Comparison of ENCODE assay signal across 8 cellular contexts in the genomic region with DNA sequence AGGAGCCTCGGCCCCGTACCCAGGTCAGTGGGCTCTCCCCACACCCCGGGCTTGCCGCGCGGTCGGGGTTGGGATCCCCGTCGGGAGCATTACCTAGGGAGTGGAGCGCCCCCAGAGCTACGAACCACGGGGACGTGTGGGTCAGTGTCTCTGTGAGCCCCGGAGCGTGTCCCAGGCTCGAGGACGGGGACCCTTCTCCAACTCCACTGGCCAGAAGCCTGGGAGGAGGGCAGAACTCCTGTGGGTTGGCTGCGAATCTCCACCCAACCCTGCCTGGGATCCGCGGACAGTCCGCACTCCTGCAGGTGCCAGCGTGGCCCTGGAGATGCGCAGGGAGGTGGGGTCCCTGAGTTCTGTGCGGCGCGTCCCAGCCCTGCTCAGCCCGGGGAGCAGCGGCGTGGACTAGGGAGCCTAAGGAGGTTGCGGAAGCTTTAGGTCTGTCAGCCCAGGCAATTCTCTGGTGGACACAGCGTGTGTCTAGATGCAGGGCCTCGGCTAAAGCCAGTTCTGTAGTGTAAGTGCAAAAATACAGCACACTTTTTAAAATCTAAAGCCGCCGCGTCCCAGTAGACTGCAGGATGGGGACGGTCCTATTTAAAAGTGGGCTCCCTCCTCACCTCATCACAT. TPM values are rescaled to one million over a fixed set of nuclear protein-coding genes. Genes with fewer than 3 reads are reported as not detected.
DNase-seq lines count a peak whose midpoint lies in the region; ATAC-seq and TF ChIP-seq lines count a peak whose summit lies in the region.

No MANE protein-coding gene starts in this region.

- H3K27ac ChIP-seq in 22Rv1 (peak overlapping the region; percentile 72), psoas muscle (peak overlapping the region; percentile 93)

- H3K27ac Mint-ChIP-seq in activated naive CD4-positive, alpha-beta T cell treated with anti-CD3 and anti-CD28 coated beads, Interleukin-2, amount 50 U/mL, for 24 hours = peak overlapping the region; percentile 65

- H3K9me3 ChIP-seq in psoas muscle = no peaks in the 10 kb centered on the region

- H3K27me3 Mint-ChIP-seq in activated naive CD4-positive, alpha-beta T cell treated with anti-CD3 and anti-CD28 coated beads, Interleukin-2, amount 50 U/mL, for 24 hours = no peaks in the 10 kb centered on the region

- 3 to 4% (median 3%) methylated on average over 34 to 36 of the region's 36 CpGs for WGBS in psoas muscle, 3 donors

- peak overlapping the region; percentile 93 for H3K4me3 Mint-ChIP-seq in activated naive CD4-positive, alpha-beta T cell treated with anti-CD3 and anti-CD28 coated beads, Interleukin-2, amount 50 U/mL, for 24 hours

- no peak for TF ChIP-seq CTCF in 22Rv1 (IDR thresholded peaks at IDR 0.05)
- no peak for TF ChIP-seq CTCF in psoas muscle (IDR thresholded peaks at IDR 0.05)

- no peaks in the 10 kb centered on the region for H3K9me3 Mint-ChIP-seq in activated naive CD4-positive, alpha-beta T cell treated with anti-CD3 and anti-CD28 coated beads, Interleukin-2, amount 50 U/mL, for 24 hours

- H3K36me3 ChIP-seq in psoas muscle (ENCODE audit: insufficient read depth in 1 of 2, low read depth in 1 of 2) = no peaks in the 10 kb centered on the region

- H3K4me3 ChIP-seq in psoas muscle = peak overlapping the region; percentile 84

- H3K36me3 Mint-ChIP-seq in activated naive CD4-positive, alpha-beta T cell treated with anti-CD3 and anti-CD28 coated beads, Interleukin-2, amount 50 U/mL, for 24 hours = no peaks in the 10 kb centered on the region

- intact Hi-C loops in left cardiac atrium (cut with DNase I) = loop anchor here in 1 of 2 donors (5.0 kb wide), 2 partner anchors 43 to 63 kb away; no protein-coding TSS in a partner anchor
- intact Hi-C loops in psoas muscle (cut with DNase I) = loop anchor here in 1 of 2 donors (5.0 kb wide), 2 partner anchors 88 to 153 kb away; no protein-coding TSS in a partner anchor

- H3K4me1 ChIP-seq in psoas muscle = peaks cover 31% of the 10 kb centered on the region

- H3K27me3 ChIP-seq in psoas muscle (ENCODE audit: insufficient read depth in 3 of 3, low read length in 2 of 3) = no peaks in the 10 kb centered on the region

- ATAC-seq in GM18517 (IDR thresholded peaks at IDR 0.05; ENCODE audit: unreplicated experiment) (peak; percentile 19), HG03354 (IDR thresholded peaks at IDR 0.05; ENCODE audit: poor library complexity, severe bottlenecking, unreplicated experiment) (peak; percentile 17), left cardiac atrium (peak; percentile 7 to 42), psoas muscle (peak; percentile 2 to 17 (median 10)), GM21423 (IDR thresholded peaks at IDR 0.05; ENCODE audit: unreplicated experiment) (no peak)

- H3K4me1 Mint-ChIP-seq in activated naive CD4-positive, alpha-beta T cell treated with anti-CD3 and anti-CD28 coated beads, Interleukin-2, amount 50 U/mL, for 24 hours = peaks cover 65% of the 10 kb centered on the region

- DNase-seq in left cardiac atrium = no peak
- DNase-seq in psoas muscle = peak; percentile 39 to 66
- no peak for DNase-seq in HCEC 1CT

RNA-seq across cellular contexts. Expression of gene PPFIBP2, which starts 0.4 kb away (rescaled TPM):
- total RNA-seq in left cardiac atrium (10 to 100 TPM; 16.3 to 25.5 TPM), psoas muscle (10 to 100 TPM; 19.7 to 54.8 (median 32.5) TPM)
- polyA plus RNA-seq in psoas muscle = 10 to 100 TPM in 2 of 3 donors, 1 to 10 TPM in 1; 7.4 to 19.0 (median 14.6) TPM

RNA-seq across cellular contexts. Expression of gene OLFML1, which starts 28.9 kb away (rescaled TPM):
- total RNA-seq in left cardiac atrium (10 to 100 TPM in 1 of 2 donors, 1 to 10 TPM in 1; 6.7 to 16.5 TPM), psoas muscle (1 to 10 TPM; 1.1 to 7.2 (median 1.6) TPM)
- 1 to 10 TPM in 2 of 3 donors, under 1 TPM in 1; 0.81 to 1.5 (median 1.1) TPM for polyA plus RNA-seq in psoas muscle

Comparison
In these comparisons a context has a peak if more than half of its experiments do, and no peak if none do; other contexts are left out.
1. DNase-seq: peak in psoas muscle (2 of 2); none in left cardiac atrium (single experiment) and HCEC 1CT (single experiment).